1 cellular context compared by ENCODE assay signal in genomic region chr11:531826-532511, GRCh38.
TF ChIP-seq lines count a peak whose summit lies in the region.

No MANE protein-coding gene starts in this region.

TF ChIP-seq in HepG2, 621 proteins besides CTCF, POLR2A, EP300 and RAD21:
- TF ChIP-seq AGO1 (IDR thresholded peaks at IDR 0.05; ENCODE audit: low read depth, low read length, poor library complexity, severe bottlenecking), result peak; percentile 3
- no peak for TF ChIP-seq ZNF589 (CRISPR knock-in tag; conservative IDR thresholded peaks at IDR 0.05)
- TF ChIP-seq JARID2 (CRISPR knock-in tag; IDR thresholded peaks at IDR 0.05; ENCODE audit: insufficient replicate concordance), result no peak
- TF ChIP-seq ZNF484 (CRISPR knock-in tag; IDR thresholded peaks at IDR 0.05; ENCODE audit: borderline replicate concordance, low read depth), result no peak
